ENCODE assay signal across 1 cellular context in the genomic region with DNA sequence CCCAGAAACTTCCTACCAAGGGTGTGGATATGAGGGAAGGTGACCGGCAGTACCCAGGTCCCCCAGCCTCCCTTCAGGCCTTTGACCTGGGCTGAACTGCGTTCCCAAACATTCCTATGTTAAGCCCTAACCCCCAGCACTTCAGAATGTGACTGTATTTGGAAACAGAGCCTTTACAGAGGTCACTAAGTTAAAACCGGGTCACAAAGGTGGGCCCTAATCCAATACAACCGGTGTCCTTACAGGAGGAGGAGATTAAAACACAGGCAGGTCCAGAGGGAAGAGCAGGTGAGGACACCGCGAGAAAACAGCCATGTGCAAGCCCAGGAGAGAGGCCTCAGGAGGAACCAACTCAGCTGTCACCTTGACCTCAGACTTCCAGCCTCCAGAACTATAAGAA.
TF ChIP-seq lines count a peak whose summit lies in the region.

No MANE protein-coding gene starts in this region.

TF ChIP-seq in GM23338, 12 proteins besides CTCF, POLR2A, EP300 and RAD21 (continued from another document):
- TF ChIP-seq, protein P1, sequence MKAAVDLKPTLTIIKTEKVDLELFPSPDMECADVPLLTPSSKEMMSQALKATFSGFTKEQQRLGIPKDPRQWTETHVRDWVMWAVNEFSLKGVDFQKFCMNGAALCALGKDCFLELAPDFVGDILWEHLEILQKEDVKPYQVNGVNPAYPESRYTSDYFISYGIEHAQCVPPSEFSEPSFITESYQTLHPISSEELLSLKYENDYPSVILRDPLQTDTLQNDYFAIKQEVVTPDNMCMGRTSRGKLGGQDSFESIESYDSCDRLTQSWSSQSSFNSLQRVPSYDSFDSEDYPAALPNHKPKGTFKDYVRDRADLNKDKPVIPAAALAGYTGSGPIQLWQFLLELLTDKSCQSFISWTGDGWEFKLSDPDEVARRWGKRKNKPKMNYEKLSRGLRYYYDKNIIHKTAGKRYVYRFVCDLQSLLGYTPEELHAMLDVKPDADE (IDR thresholded peaks at IDR 0.05): no peak
- no peak for TF ChIP-seq JUNB (IDR thresholded peaks at IDR 0.05; ENCODE audit: unreplicated experiment)
TF ChIP-seq in GM23338: peak in this region for 0.
